Comparison of ENCODE assay signal across 23 cellular contexts in genomic region chr4:148299337-148299736, GRCh38.
DNase-seq lines count a peak whose midpoint lies in the region; ATAC-seq and TF ChIP-seq lines count a peak whose summit lies in the region.
"Had no signal": no experiment of that assay in that cellular context is flagged by ENCODE, and none has a peak within 500 bp of the region (broad histone marks: within the 10 kb centered on the region; RNA-seq: fewer than 3 reads in every experiment).

No MANE protein-coding gene starts in this region.

- H3K27me3 Mint-ChIP-seq in activated T-cell treated with anti-CD3 and anti-CD28 coated beads, Interleukin-2, amount 50 U/mL, for 72 hours (ENCODE audit: low read depth), result no peaks in the 10 kb centered on the region
- H3K27me3 Mint-ChIP-seq: B cell; CD4-positive, alpha-beta memory T cell; CD4-positive, CD25-positive, alpha-beta regulatory T cell; CD8-positive, alpha-beta memory T cell had no signal

- intact Hi-C loops in left ventricle myocardium superior (cut with micrococcal nuclease) (no loop called here), Right ventricle myocardium superior (cut with DNase I) (no loop called here), mucosa of descending colon (cut with DNase I, micrococcal nuclease) (no loop called here)

- no peak overlapping the region for H3K27ac Mint-ChIP-seq in activated T-cell treated with anti-CD3 and anti-CD28 coated beads, Interleukin-2, amount 50 U/mL, for 72 hours
- H3K27ac Mint-ChIP-seq: B cell; CD14-positive monocyte; CD4-positive, CD25-positive, alpha-beta regulatory T cell; CD8-positive, alpha-beta memory T cell had no signal

- H3K36me3 ChIP-seq in mucosa of descending colon (ENCODE audit: low read depth), result no peaks in the 10 kb centered on the region
- H3K36me3 ChIP-seq: BLaER1 had no signal

- H3K4me3 Mint-ChIP-seq in activated T-cell treated with anti-CD3 and anti-CD28 coated beads, Interleukin-2, amount 50 U/mL, for 72 hours, result no peak overlapping the region
- H3K4me3 Mint-ChIP-seq: B cell; CD14-positive monocyte; CD4-positive, CD25-positive, alpha-beta regulatory T cell; CD8-positive, alpha-beta memory T cell had no signal

- H3K4me1 Mint-ChIP-seq in activated T-cell treated with anti-CD3 and anti-CD28 coated beads, Interleukin-2, amount 50 U/mL, for 72 hours (ENCODE audit: low read depth), result peaks cover 8% of the 10 kb centered on the region
- H3K4me1 Mint-ChIP-seq: CD14-positive monocyte had no signal

- peaks cover 2 to 4% of the 10 kb centered on the region in 2 donors for H3K9me3 Mint-ChIP-seq in activated T-cell treated with anti-CD3 and anti-CD28 coated beads, Interleukin-2, amount 50 U/mL, for 72 hours

- H3K4me1 ChIP-seq in mucosa of descending colon (ENCODE audit: low read depth), result no peaks in the 10 kb centered on the region
- H3K4me1 ChIP-seq: A549, BLaER1 had no signal

- H3K4me3 ChIP-seq in mucosa of descending colon, result no peak overlapping the region
- H3K4me3 ChIP-seq: A549, BLaER1, GM12878 had no signal

- H3K9me3 ChIP-seq in mucosa of descending colon, result peaks cover 3% of the 10 kb centered on the region
- H3K9me3 ChIP-seq: A549 had no signal

- TF ChIP-seq CTCF in mucosa of descending colon (IDR thresholded peaks at IDR 0.05), result no peak

- DNase-seq in left ventricle myocardium superior, result peak; percentile 29
- DNase-seq in Right ventricle myocardium superior, result no peak
- peak in 1 of 3 donors; percentile 28 for DNase-seq in mucosa of descending colon
- DNase-seq in activated T-cell treated with anti-CD3 and anti-CD28 coated beads, Interleukin-2, amount 50 U/mL, for 72 hours, result no peak
- DNase-seq: AML-193; C1 segment of cervical spinal cord; CD4-positive, alpha-beta memory T cell; CD4-positive, CD25-positive, alpha-beta regulatory T cell; CD8-positive, alpha-beta memory T cell; COR-L47; DMS 273 treated with DMSO at 0.1 percent for 48 hours; DMS153; DMS53; DMS79; DND-41; EL; GDM1 had no signal

- no peak for ATAC-seq in left ventricle myocardium superior
- no peak for ATAC-seq in Right ventricle myocardium superior (ENCODE audit: poor library complexity)
- peak; percentile 20 for ATAC-seq in mucosa of descending colon
- ATAC-seq in HG03520 (IDR thresholded peaks at IDR 0.05; ENCODE audit: unreplicated experiment), result no peak
- ATAC-seq in activated T-cell treated with anti-CD3 and anti-CD28 coated beads, Interleukin-2, amount 50 U/mL, for 72 hours (replicated peaks in 1 of 2), result no peak
- ATAC-seq: A549, GM12878 had no signal

- peaks cover 4 to 13% of the 10 kb centered on the region in 2 donors for H3K36me3 Mint-ChIP-seq in activated T-cell treated with anti-CD3 and anti-CD28 coated beads, Interleukin-2, amount 50 U/mL, for 72 hours (ENCODE audit: insufficient read depth in 2 of 2)
- H3K36me3 Mint-ChIP-seq: CD14-positive monocyte had no signal
